In genomic region chr3:25910997-25911396, GRCh38 we compare ENCODE assay signal across 10 cellular contexts.
DNase-seq lines count a peak whose midpoint lies in the region; ATAC-seq and TF ChIP-seq lines count a peak whose summit lies in the region.
"Had no signal": no experiment of that assay in that cellular context is flagged by ENCODE, and none has a peak within 500 bp of the region (broad histone marks: within the 10 kb centered on the region; RNA-seq: fewer than 3 reads in every experiment).

No MANE protein-coding gene starts in this region.

- no peak overlapping the region for H3K27ac ChIP-seq in DOHH2 (ENCODE audit: low read depth, low read length)
- H3K27ac ChIP-seq: epithelial cell of prostate, thoracic aorta had no signal

- peak; percentile 85 for TF ChIP-seq CTCF in DOHH2 (IDR thresholded peaks at IDR 0.05; ENCODE audit: low read depth, low read length, poor library complexity, severe bottlenecking)

- no peaks in the 10 kb centered on the region for H3K36me3 Mint-ChIP-seq in activated CD8-positive, alpha-beta T cell treated with anti-CD3 and anti-CD28 coated beads, Interleukin-2, amount 10 ng/mL, durations not matched to agents 7 days and 5 days (ENCODE audit: low read depth)

- no peaks in the 10 kb centered on the region for H3K9me2 ChIP-seq in DOHH2 (replicated peaks; ENCODE audit: control insufficient read depth, low read length)

- H3K9me3 Mint-ChIP-seq in activated CD8-positive, alpha-beta T cell treated with anti-CD3 and anti-CD28 coated beads, Interleukin-2, amount 10 ng/mL, durations not matched to agents 7 days and 5 days (ENCODE audit: insufficient read depth), result no peaks in the 10 kb centered on the region

- H3K27me3 Mint-ChIP-seq in activated CD8-positive, alpha-beta T cell treated with anti-CD3 and anti-CD28 coated beads, Interleukin-2, amount 10 ng/mL, durations not matched to agents 7 days and 5 days (ENCODE audit: low read depth), result peaks cover 9% of the 10 kb centered on the region

- H3K79me2 ChIP-seq in DOHH2 (ENCODE audit: control insufficient read depth, low read length), result no peaks in the 10 kb centered on the region

- CTCF ChIA-PET in activated CD8-positive, alpha-beta T cell treated with anti-CD3 and anti-CD28 coated beads, Interleukin-2, amount 10 ng/mL, durations not matched to agents 7 days and 5 days (lab: Charles Lee), result interaction anchor here (0.6 to 1.2 kb wide), 3 partner anchors 46 to 428 kb away, joined by 3 read pairs; no protein-coding TSS in a partner anchor

- H3K27ac Mint-ChIP-seq in activated CD8-positive, alpha-beta T cell treated with anti-CD3 and anti-CD28 coated beads, Interleukin-2, amount 10 ng/mL, durations not matched to agents 7 days and 5 days, result no peak overlapping the region

- peak; percentile 58 for DNase-seq in activated CD8-positive, alpha-beta T cell treated with anti-CD3 and anti-CD28 coated beads, Interleukin-2, amount 10 ng/mL, durations not matched to agents 7 days and 5 days
- peak; percentile 37 for DNase-seq in globus pallidus (ENCODE audit: low spot score)
- peak in 2 of 3 donors; percentile 21 to 49 for DNase-seq in stimulated activated CD4-positive, alpha-beta T cell treated with anti-CD3 and anti-CD28 coated beads, TNF-alpha, amount 100 ng/mL, for 48 hours (ENCODE audit: low read depth in 3 of 3)
- DNase-seq in cortex of kidney (lab: John Stamatoyannopoulos, UW), result no peak

- no peaks in the 10 kb centered on the region for H3K36me3 ChIP-seq in DOHH2 (ENCODE audit: control insufficient read depth, low read length)
- H3K36me3 ChIP-seq: thoracic aorta had no signal

- POLR2A ChIA-PET in activated CD8-positive, alpha-beta T cell treated with anti-CD3 and anti-CD28 coated beads, Interleukin-2, amount 10 ng/mL, durations not matched to agents 7 days and 5 days (lab: Charles Lee), result no interaction called here

- H3K4me1 ChIP-seq in DOHH2 (ENCODE audit: control insufficient read depth, low read length), result no peaks in the 10 kb centered on the region

- no peaks in the 10 kb centered on the region for H3K27me3 ChIP-seq in DOHH2 (ENCODE audit: control insufficient read depth, low read length)

- no peak overlapping the region for H3K4me3 ChIP-seq in DOHH2 (ENCODE audit: low read length)
- H3K4me3 ChIP-seq: thoracic aorta had no signal

- H4K20me1 ChIP-seq in DOHH2 (ENCODE audit: control insufficient read depth, insufficient read depth, low read depth, low read length), result no peaks in the 10 kb centered on the region

- ATAC-seq in HG03520 (IDR thresholded peaks at IDR 0.05; ENCODE audit: unreplicated experiment), result peak; percentile 44
- ATAC-seq in activated CD8-positive, alpha-beta T cell treated with anti-CD3 and anti-CD28 coated beads, Interleukin-2, amount 10 ng/mL, durations not matched to agents 7 days and 5 days, result peak; percentile 44
- ATAC-seq in GM19035 (IDR thresholded peaks at IDR 0.05; ENCODE audit: unreplicated experiment), result no peak
- no peak for ATAC-seq in GM19324 (IDR thresholded peaks at IDR 0.05; ENCODE audit: low FRiP score, unreplicated experiment)

- no peak overlapping the region for H3K4me3 Mint-ChIP-seq in activated CD8-positive, alpha-beta T cell treated with anti-CD3 and anti-CD28 coated beads, Interleukin-2, amount 10 ng/mL, durations not matched to agents 7 days and 5 days

- H3K9me3 ChIP-seq in DOHH2 (ENCODE audit: control insufficient read depth, insufficient read depth, low read length), result no peaks in the 10 kb centered on the region
- H3K9me3 ChIP-seq: thoracic aorta had no signal

- no peak overlapping the region for H3K4me2 ChIP-seq in DOHH2 (ENCODE audit: low read length)

- no peaks in the 10 kb centered on the region for H3F3A ChIP-seq in DOHH2 (ENCODE audit: control insufficient read depth, insufficient read depth)

- H3K4me1 Mint-ChIP-seq in activated CD8-positive, alpha-beta T cell treated with anti-CD3 and anti-CD28 coated beads, Interleukin-2, amount 10 ng/mL, durations not matched to agents 7 days and 5 days (ENCODE audit: low read depth), result peaks cover 11% of the 10 kb centered on the region

Comparison
In these comparisons a context has a peak if more than half of its experiments do, and no peak if none do; other contexts are left out.
1. ATAC-seq: peak in HG03520 (single experiment) and activated CD8-positive, alpha-beta T cell treated with anti-CD3 and anti-CD28 coated beads, Interleukin-2, amount 10 ng/mL, durations not matched to agents 7 days and 5 days (single experiment); none in GM19035 (single experiment) and GM19324 (single experiment).